Comparison of ENCODE assay signal across 1 cellular context in genomic region chr20:43722153-43722505, GRCh38.
TF ChIP-seq lines count a peak whose summit lies in the region.

No MANE protein-coding gene starts in this region.

TF ChIP-seq in SK-N-SH, 30 proteins besides CTCF, POLR2A, EP300 and RAD21 (continued from another document):
- TF ChIP-seq FOSL2 (IDR thresholded peaks at IDR 0.05; ENCODE audit: borderline replicate concordance, low read depth) (no peak), RCOR1 (IDR thresholded peaks at IDR 0.05; ENCODE audit: low read length) (no peak), MEF2A (IDR thresholded peaks at IDR 0.05; ENCODE audit: borderline replicate concordance, low read depth) (no peak), YY1 (IDR thresholded peaks at IDR 0.05; ENCODE audit: low read depth) (no peak), MAX (IDR thresholded peaks at IDR 0.05; ENCODE audit: low read depth) (no peak), GATA2 (CRISPR knock-in tag; IDR thresholded peaks at IDR 0.05) (no peak), POLR2AphosphoS5 (IDR thresholded peaks at IDR 0.05; ENCODE audit: low read depth, low read length) (no peak), FOXJ3 (CRISPR knock-in tag; IDR thresholded peaks at IDR 0.05) (no peak), RFX5 (IDR thresholded peaks at IDR 0.05; ENCODE audit: low read length) (no peak)
TF ChIP-seq in SK-N-SH: peak in this region for 0.
